In genomic region chr11:123145661-123146060, GRCh38 we compare ENCODE assay signal across 9 cellular contexts. TPM values are rescaled to one million over a fixed set of nuclear protein-coding genes. Genes with fewer than 3 reads are reported as not detected.
DNase-seq lines count a peak whose midpoint lies in the region; ATAC-seq and TF ChIP-seq lines count a peak whose summit lies in the region.
"Had no signal": no experiment of that assay in that cellular context is flagged by ENCODE, and none has a peak within 500 bp of the region (broad histone marks: within the 10 kb centered on the region; RNA-seq: fewer than 3 reads in every experiment).

No MANE protein-coding gene starts in this region.

- no peaks in the 10 kb centered on the region for H3K36me3 ChIP-seq in upper lobe of right lung

- POLR2A ChIA-PET in RWPE1 (lab: Yijun Ruan, JAX; ENCODE audit: low non-redundant PET) = no interaction called here

- no peak for TF ChIP-seq CTCF in RWPE1 (conservative IDR thresholded peaks at IDR 0.05; ENCODE audit: low read depth)
- TF ChIP-seq CTCF in upper lobe of right lung (IDR thresholded peaks at IDR 0.05) = no peak

- DNase-seq in NCI-H146 (lab: John Stamatoyannopoulos, UW) (peak; percentile 41), NCI-H146 treated with DMSO at 0.1 percent for 48 hours (lab: John Stamatoyannopoulos, UW; ENCODE audit: unreplicated experiment) (no peak), RWPE1 (ENCODE audit: low spot score) (no peak), left ventricle myocardium superior (no peak), upper lobe of right lung (no peak), NCI-H2081 (lab: John Stamatoyannopoulos, UW) (no peak)
- DNase-seq in stimulated activated CD8-positive, alpha-beta memory T cell treated with anti-CD3 and anti-CD28 coated beads, Interleukin-4, amount 100 ng/mL, for 48 hours = no peak
- DNase-seq: head of caudate nucleus had no signal

- ATAC-seq in left ventricle myocardium superior = peak; percentile 36
- ATAC-seq in upper lobe of right lung = peak; percentile 38
- ATAC-seq in HG02588 (IDR thresholded peaks at IDR 0.05; ENCODE audit: unreplicated experiment) = no peak

- H3K9me3 ChIP-seq in upper lobe of right lung = no peaks in the 10 kb centered on the region

- H3K27ac ChIP-seq in RWPE1 (peak overlapping the region; percentile 80), upper lobe of right lung (no peak overlapping the region)

- H3K4me1 ChIP-seq in upper lobe of right lung = peaks cover 6% of the 10 kb centered on the region

- intact Hi-C loops in left ventricle myocardium superior (cut with micrococcal nuclease) = no loop called here
- intact Hi-C loops in upper lobe of right lung (cut with DNase I) = no loop called here

- H3K4me3 ChIP-seq in upper lobe of right lung = no peak overlapping the region

- no peaks in the 10 kb centered on the region for H3K27me3 ChIP-seq in upper lobe of right lung

- CTCF ChIA-PET in RWPE1 (lab: Yijun Ruan, JAX) = interaction anchor here (0.5 to 0.9 kb wide), 2 partner anchors 29 to 102 kb away, joined by 4 read pairs; no protein-coding TSS in a partner anchor

RNA-seq across cellular contexts. Expression of gene CLMP, which starts 49.4 kb away (rescaled TPM):
- total RNA-seq in left ventricle myocardium superior (4.9 TPM), upper lobe of right lung (17.6 TPM)
